In genomic region chr17:32927724-32928526, GRCh38 we compare ENCODE assay signal across 8 cellular contexts. TPM values are rescaled to one million over a fixed set of nuclear protein-coding genes. Genes with fewer than 3 reads are reported as not detected.
DNase-seq lines count a peak whose midpoint lies in the region; ATAC-seq, FAIRE-seq and TF ChIP-seq lines count a peak whose summit lies in the region.

Gene TMEM98, plus strand, starts transcription at chr17:32928153. Its CDS starts 3,376 bp downstream, at chr17:32931529.

- H3K4me3 ChIP-seq in heart left ventricle, result peak within 1 kb of the TSS; percentile 43 to 82 (median 62)

- H3K27me3 ChIP-seq in heart left ventricle, result peaks cover 0 to 27% (median 2%) of the 10 kb centered on the region in 9 donors

- no peak within 1 kb of the TSS for H3K27ac Mint-ChIP-seq in activated naive CD8-positive, alpha-beta T cell treated with anti-CD3 and anti-CD28 coated beads for 36 hours

- 0 to 1% (median 1%) methylated on average over 30 to 98 of the region's 98 CpGs for WGBS in heart left ventricle, 4 donors

- peak within 1 kb of the TSS; percentile 67 for H3K4me3 Mint-ChIP-seq in activated naive CD8-positive, alpha-beta T cell treated with anti-CD3 and anti-CD28 coated beads for 36 hours

- no peaks in the 10 kb centered on the region for H3K36me3 Mint-ChIP-seq in activated naive CD8-positive, alpha-beta T cell treated with anti-CD3 and anti-CD28 coated beads for 36 hours

- TF ChIP-seq CTCF in GM13977 (IDR thresholded peaks at IDR 0.05; ENCODE audit: extremely low read depth, insufficient read depth, missing control alignments) (no peak), heart left ventricle (IDR thresholded peaks at IDR 0.05) (no peak)

- peaks cover 29% of the 10 kb centered on the region for H3K27me3 Mint-ChIP-seq in activated naive CD8-positive, alpha-beta T cell treated with anti-CD3 and anti-CD28 coated beads for 36 hours

- H3K27ac ChIP-seq in heart left ventricle, result peak within 1 kb of the TSS in 7 of 12 donors; percentile 30 to 64 (median 51)

- in situ Hi-C loops in ACHN (cut with HindIII; ENCODE audit: low pct_ligation_motif_present, low pct_unique_long_range_greater_than_20kb, low sequenced_read_pairs), result no loop called here
- in situ Hi-C loops in GM13977 (cut with MboI; ENCODE audit: low pct_unique_long_range_greater_than_20kb, low sequenced_read_pairs, unreplicated experiment), result loop anchor here (25.0 kb wide), 1 partner anchor 466 kb away; no protein-coding TSS in a partner anchor

- no peaks in the 10 kb centered on the region for H3K9me3 ChIP-seq in heart left ventricle

- intact Hi-C loops in heart left ventricle (cut with DNase I), result no loop called here

- FAIRE-seq in H54 (lab: Jason Lieb, UNC), result no peak

- peaks cover 0 to 13% (median 2%) of the 10 kb centered on the region in 12 donors for H3K4me1 ChIP-seq in heart left ventricle

- DNase-seq in ACHN, result peak; percentile 35
- peak; percentile 51 for DNase-seq in GM13977 (ENCODE audit: low spot score)
- peak; percentile 13 for DNase-seq in activated naive CD8-positive, alpha-beta T cell treated with anti-CD3 and anti-CD28 coated beads for 36 hours
- DNase-seq in heart left ventricle, result peak in 2 of 5 donors; percentile 24 to 50
- DNase-seq in occipital lobe (lab: John Stamatoyannopoulos, UW), result peak; percentile 21
- no peak for DNase-seq in H54 (ENCODE audit: insufficient read length, low spot score)

- H3K36me3 ChIP-seq in heart left ventricle, result peaks cover 0 to 1% (median 0%) of the 10 kb centered on the region in 9 donors

- peak in 3 of 4 donors; percentile 37 to 73 (median 67) for ATAC-seq in heart left ventricle
- ATAC-seq in HG03520 (IDR thresholded peaks at IDR 0.05; ENCODE audit: unreplicated experiment), result no peak
- no peak for ATAC-seq in GM18498 (IDR thresholded peaks at IDR 0.05; ENCODE audit: unreplicated experiment)

- H3K9me3 Mint-ChIP-seq in activated naive CD8-positive, alpha-beta T cell treated with anti-CD3 and anti-CD28 coated beads for 36 hours, result no peaks in the 10 kb centered on the region

- H3K4me1 Mint-ChIP-seq in activated naive CD8-positive, alpha-beta T cell treated with anti-CD3 and anti-CD28 coated beads for 36 hours, result no peaks in the 10 kb centered on the region

- no peak for TF ChIP-seq POLR2A in heart left ventricle (IDR thresholded peaks at IDR 0.05)
- no peak for TF ChIP-seq POLR2A in H54 (IDR thresholded peaks at IDR 0.05; ENCODE audit: low read depth, low read length)

RNA-seq across cellular contexts. Expression of gene TMEM98, which starts in this region (rescaled TPM):
- total RNA-seq in activated naive CD8-positive, alpha-beta T cell treated with anti-CD3 and anti-CD28 coated beads for 36 hours, result not detected
- total RNA-seq in heart left ventricle (10 to 100 TPM in 6 of 9 donors, 1 to 10 TPM in 3; 6.1 to 35.8 (median 13.3) TPM), occipital lobe (35.6 TPM)
- polyA plus RNA-seq in heart left ventricle, result 10 to 100 TPM in 1 of 2 donors, 1 to 10 TPM in 1; 5.7 to 23.1 TPM

Comparison
In these comparisons a context has a peak if more than half of its experiments do, and no peak if none do; other contexts are left out.
1. RNA of gene TMEM98 (total RNA-seq): 35.6 TPM in occipital lobe (single experiment) and 6.1 to 35.8 TPM in heart left ventricle; not detected in activated naive CD8-positive, alpha-beta T cell treated with anti-CD3 and anti-CD28 coated beads for 36 hours; every median in the first group is over 4 times any median in the second.
2. Peak in DNase-seq in activated naive CD8-positive, alpha-beta T cell treated with anti-CD3 and anti-CD28 coated beads for 36 hours; RNA of the gene not detected or under 1 TPM.
3. ATAC-seq: peak in heart left ventricle (3 of 4); none in HG03520 (single experiment) and GM18498 (single experiment).